In the genomic region with DNA sequence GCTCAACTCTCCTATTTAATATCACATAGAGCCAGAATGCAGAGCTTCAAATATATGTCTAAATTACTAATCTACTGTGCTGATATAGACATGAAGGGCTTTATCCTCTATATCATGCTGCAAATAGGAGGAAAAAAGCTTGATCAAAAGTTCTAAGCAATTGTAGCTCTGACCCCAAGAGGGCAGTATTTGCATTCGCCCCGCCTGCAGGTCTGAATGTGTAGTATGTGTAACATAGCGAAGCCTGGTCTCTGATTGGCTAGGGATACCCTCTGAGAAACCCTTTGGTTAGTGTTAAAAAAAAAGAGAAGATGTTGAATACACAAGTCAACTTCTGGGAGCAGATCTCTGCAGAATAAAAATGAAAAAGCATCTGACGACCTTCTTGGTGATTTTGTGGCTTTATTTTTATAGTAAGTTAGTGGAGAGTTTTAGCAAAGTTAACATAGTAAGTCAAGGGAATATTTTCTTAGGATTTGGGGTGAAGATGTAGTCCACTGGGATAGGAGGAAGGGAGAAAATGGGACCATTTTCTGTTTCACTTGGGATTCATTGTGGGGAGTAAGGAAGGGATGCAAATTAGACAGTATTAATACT, we compare ENCODE assay signal across 8 cellular contexts.
DNase-seq lines count a peak whose midpoint lies in the region; ATAC-seq, FAIRE-seq and TF ChIP-seq lines count a peak whose summit lies in the region.

No MANE protein-coding gene starts in this region.

- peak overlapping the region; percentile 32 to 65 for H3K4me3 Mint-ChIP-seq in effector memory CD8-positive, alpha-beta T cell

- TF ChIP-seq CTCF in GM06990 (IDR thresholded peaks at IDR 0.05; ENCODE audit: insufficient read depth, low read length, poor library complexity, severe bottlenecking) (peak; percentile 66), suprapubic skin (IDR thresholded peaks at IDR 0.05) (peak in 1 of 2 donors; percentile 5)

- H3K36me3 ChIP-seq in GM06990 (ENCODE audit: control insufficient read depth, insufficient read depth, low read length) (no peaks in the 10 kb centered on the region), suprapubic skin (no peaks in the 10 kb centered on the region)

- H3K27me3 ChIP-seq in GM06990 (replicated peaks; ENCODE audit: control insufficient read depth, insufficient read depth, low read length) (no peaks in the 10 kb centered on the region), suprapubic skin (no peaks in the 10 kb centered on the region)

- H3K9me3 Mint-ChIP-seq in effector memory CD8-positive, alpha-beta T cell, result no peaks in the 10 kb centered on the region

- no peak overlapping the region for H3K27ac ChIP-seq in suprapubic skin

- peaks cover 44 to 60% of the 10 kb centered on the region in 2 donors for H3K27me3 Mint-ChIP-seq in effector memory CD8-positive, alpha-beta T cell

- no peak overlapping the region for H3K4me3 ChIP-seq in GM06990 (replicated peaks; ENCODE audit: low read depth, low read length)
- no peak overlapping the region for H3K4me3 ChIP-seq in Jurkat, Clone E6-1 (ENCODE audit: low read length)
- H3K4me3 ChIP-seq in suprapubic skin, result no peak overlapping the region

- no peaks in the 10 kb centered on the region for H3K36me3 Mint-ChIP-seq in effector memory CD8-positive, alpha-beta T cell (ENCODE audit: insufficient read depth)

- no peaks in the 10 kb centered on the region for H3K4me1 ChIP-seq in suprapubic skin

- TF ChIP-seq EP300 in suprapubic skin (IDR thresholded peaks at IDR 0.05), result no peak

- H3K9me3 ChIP-seq in suprapubic skin, result no peaks in the 10 kb centered on the region

- no peak for TF ChIP-seq POLR2A in suprapubic skin (IDR thresholded peaks at IDR 0.05)

- FAIRE-seq in frontal cortex (lab: Jason Lieb, UNC), result no peak

- H3K4me1 Mint-ChIP-seq in effector memory CD8-positive, alpha-beta T cell (ENCODE audit: low read depth in 2 of 2), result peaks cover 4 to 5% of the 10 kb centered on the region in 2 donors

- WGBS in suprapubic skin, result 12% methylated on average over 4 of the region's 4 CpGs

- DNase-seq in GM06990 (ENCODE audit: extremely low read depth, insufficient read length) (no peak), UCSD-AML1 (lab: John Stamatoyannopoulos, UW; ENCODE audit: unreplicated experiment) (peak; percentile 19), suprapubic skin (ENCODE audit: low spot score in 2 of 2) (no peak), 8988T (no peak), frontal cortex (ENCODE audit: low spot score in 2 of 2) (no peak)
- DNase-seq in Jurkat, Clone E6-1 (ENCODE audit: low read depth, low spot score), result peak; percentile 77
- peak; percentile 13 to 28 (median 16) for DNase-seq in effector memory CD8-positive, alpha-beta T cell
- peak; percentile 42 to 47 for DNase-seq in stimulated activated CD4-positive, alpha-beta T cell treated with anti-CD3 and anti-CD28 coated beads, Interleukin-2, amount 100 ng/mL, for 24 hours

- ATAC-seq in effector memory CD8-positive, alpha-beta T cell (replicated peaks), result peak; percentile 91

- no peak overlapping the region for H3K27ac Mint-ChIP-seq in effector memory CD8-positive, alpha-beta T cell

Comparison
In these comparisons a context has a peak if more than half of its experiments do, and no peak if none do; other contexts are left out.
1. DNase-seq: peak in Jurkat, Clone E6-1 (single experiment), UCSD-AML1 (single experiment), effector memory CD8-positive, alpha-beta T cell (3 of 3) and stimulated activated CD4-positive, alpha-beta T cell treated with anti-CD3 and anti-CD28 coated beads, Interleukin-2, amount 100 ng/mL, for 24 hours (2 of 2); none in GM06990 (single experiment), suprapubic skin (0 of 2), 8988T (single experiment) and frontal cortex (0 of 2).